1 cellular context compared by ENCODE assay signal in genomic region chr2:86011449-86011941, GRCh38.
TF ChIP-seq lines count a peak whose summit lies in the region.

No MANE protein-coding gene starts in this region.

TF ChIP-seq in HCT116, 20 proteins besides CTCF, POLR2A, EP300 and RAD21:
- no peak for TF ChIP-seq REST (IDR thresholded peaks at IDR 0.05; ENCODE audit: low read depth)
